ENCODE assay signal across 25 cellular contexts in genomic region chr2:159195719-159196118, GRCh38.
A peak's percentile ranks its signal among the peaks of the same experiment; 100 is the strongest.
DNase-seq lines count a peak whose midpoint lies in the region; ATAC-seq lines count a peak whose summit lies in the region.
"Had no signal": no experiment of that assay in that cellular context is flagged by ENCODE, and none has a peak within 500 bp of the region (broad histone marks: within the 10 kb centered on the region; RNA-seq: fewer than 3 reads in every experiment).

No MANE protein-coding gene starts in this region.

- peak; percentile 91 for ATAC-seq in Right ventricle myocardium inferior
- ATAC-seq in GM18511 (IDR thresholded peaks at IDR 0.05; ENCODE audit: unreplicated experiment), result no peak
- ATAC-seq in GM21381 (IDR thresholded peaks at IDR 0.05; ENCODE audit: unreplicated experiment), result no peak
- no peak for ATAC-seq in GM19023 (IDR thresholded peaks at IDR 0.05; ENCODE audit: unreplicated experiment)
- ATAC-seq: gastrocnemius medialis, left lung, natural killer cell, right lobe of liver had no signal

- intact Hi-C loops in Right ventricle myocardium inferior (cut with DNase I) (loop anchor here (5.0 kb wide), 1 partner anchor 58 kb away; no protein-coding TSS in a partner anchor), cardiac septum (cut with DNase I) (no loop called here)

- no peak for DNase-seq in Right ventricle myocardium inferior (ENCODE audit: missing footprints)
- no peak for DNase-seq in cardiac septum (ENCODE audit: low spot score)
- DNase-seq in hippocampal formation (lab: John Stamatoyannopoulos, UW), result peak; percentile 26 to 38
- peak; percentile 59 for DNase-seq in putamen (ENCODE audit: low spot score)
- no peak for DNase-seq in amniotic stem cell (lab: John Stamatoyannopoulos, UW)
- DNase-seq: activated CD4-positive, alpha-beta memory T cell treated with anti-CD3 and anti-CD28 coated beads, Interleukin-2, amount 10 ng/mL, durations not matched to agents 7 days and 5 days; activated CD8-positive, alpha-beta memory T cell treated with anti-CD3 and anti-CD28 coated beads, Interleukin-2, amount 50 U/mL, for 4 hours; activated naive CD4-positive, alpha-beta T cell treated with anti-CD3 and anti-CD28 coated beads, Interleukin-2, amount 10 ng/mL, durations not matched to agents 7 days and 5 days; CD4-positive, alpha-beta memory T cell; DND-41; gastrocnemius medialis; left lung; natural killer cell; NCI-H1048; NCI-H1694; NCI-H446; NCI-H82; right lobe of liver; stimulated activated CD4-positive, alpha-beta T cell treated with anti-CD3 and anti-CD28 coated beads, Interleukin-4, amount 100 ng/mL, for 1 hour; SW 1271; T-helper 9 cell; transverse colon had no signal

Comparison
In these comparisons a context has a peak if more than half of its experiments do, and no peak if none do; other contexts are left out.
1. DNase-seq: peak in hippocampal formation (2 of 2) and putamen (single experiment); none in Right ventricle myocardium inferior (single experiment), cardiac septum (single experiment) and amniotic stem cell (single experiment).